In the genomic region with DNA sequence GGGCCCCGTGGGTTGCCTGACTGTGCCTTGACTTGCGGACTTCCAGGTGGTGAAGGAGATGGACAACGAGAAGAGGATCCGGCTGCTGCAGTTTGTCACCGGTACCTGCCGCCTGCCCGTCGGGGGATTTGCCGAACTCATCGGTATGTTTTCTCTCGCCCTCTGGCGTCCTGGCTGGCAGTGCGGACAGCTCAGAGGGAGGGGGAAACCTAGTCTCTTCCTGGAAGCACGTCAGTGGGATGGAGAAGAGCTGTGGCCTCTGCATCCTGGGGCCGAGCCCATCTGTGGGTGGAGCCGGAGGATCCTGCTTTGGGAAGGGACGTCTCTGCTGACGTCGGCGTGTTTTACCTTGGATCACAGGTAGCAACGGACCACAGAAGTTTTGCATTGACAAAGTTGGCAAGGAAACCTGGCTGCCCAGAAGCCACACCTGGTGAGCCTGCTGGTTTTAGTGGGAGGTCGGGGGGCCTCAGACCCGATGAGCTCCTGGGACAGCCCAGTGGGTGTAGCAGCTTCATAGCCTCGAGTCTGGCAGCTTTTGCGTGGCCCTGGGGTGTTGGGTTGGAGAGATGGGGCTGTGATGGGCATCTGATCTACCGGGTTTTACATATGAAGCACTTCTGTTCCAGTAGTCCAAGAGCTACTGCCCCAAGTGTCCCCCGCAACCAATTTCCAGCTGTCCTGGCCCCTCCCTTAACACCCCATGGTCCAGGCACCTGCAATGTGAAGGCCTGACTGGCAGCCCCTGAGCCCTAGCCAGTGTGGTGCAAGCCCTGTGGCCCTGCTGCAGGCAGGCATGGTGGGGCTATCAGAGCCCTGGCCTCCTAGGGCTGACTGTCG, we compare ENCODE assay signal across 2 cellular contexts.
TF ChIP-seq lines count a peak whose summit lies in the region.

No MANE protein-coding gene starts in this region.

TF ChIP-seq in A549, 52 proteins besides CTCF, POLR2A, EP300 and RAD21:
- peak; percentile 70 for TF ChIP-seq MAFK (IDR thresholded peaks at IDR 0.05; ENCODE audit: partially characterized antibody)
- no peak for TF ChIP-seq ZFP36 (IDR thresholded peaks at IDR 0.05; ENCODE audit: borderline replicate concordance, partially characterized antibody)
- no peak for TF ChIP-seq FOSB (CRISPR knock-in tag; IDR thresholded peaks at IDR 0.05)

TF ChIP-seq in H1, 55 proteins besides CTCF, POLR2A, EP300 and RAD21:
- TF ChIP-seq, protein P1, sequence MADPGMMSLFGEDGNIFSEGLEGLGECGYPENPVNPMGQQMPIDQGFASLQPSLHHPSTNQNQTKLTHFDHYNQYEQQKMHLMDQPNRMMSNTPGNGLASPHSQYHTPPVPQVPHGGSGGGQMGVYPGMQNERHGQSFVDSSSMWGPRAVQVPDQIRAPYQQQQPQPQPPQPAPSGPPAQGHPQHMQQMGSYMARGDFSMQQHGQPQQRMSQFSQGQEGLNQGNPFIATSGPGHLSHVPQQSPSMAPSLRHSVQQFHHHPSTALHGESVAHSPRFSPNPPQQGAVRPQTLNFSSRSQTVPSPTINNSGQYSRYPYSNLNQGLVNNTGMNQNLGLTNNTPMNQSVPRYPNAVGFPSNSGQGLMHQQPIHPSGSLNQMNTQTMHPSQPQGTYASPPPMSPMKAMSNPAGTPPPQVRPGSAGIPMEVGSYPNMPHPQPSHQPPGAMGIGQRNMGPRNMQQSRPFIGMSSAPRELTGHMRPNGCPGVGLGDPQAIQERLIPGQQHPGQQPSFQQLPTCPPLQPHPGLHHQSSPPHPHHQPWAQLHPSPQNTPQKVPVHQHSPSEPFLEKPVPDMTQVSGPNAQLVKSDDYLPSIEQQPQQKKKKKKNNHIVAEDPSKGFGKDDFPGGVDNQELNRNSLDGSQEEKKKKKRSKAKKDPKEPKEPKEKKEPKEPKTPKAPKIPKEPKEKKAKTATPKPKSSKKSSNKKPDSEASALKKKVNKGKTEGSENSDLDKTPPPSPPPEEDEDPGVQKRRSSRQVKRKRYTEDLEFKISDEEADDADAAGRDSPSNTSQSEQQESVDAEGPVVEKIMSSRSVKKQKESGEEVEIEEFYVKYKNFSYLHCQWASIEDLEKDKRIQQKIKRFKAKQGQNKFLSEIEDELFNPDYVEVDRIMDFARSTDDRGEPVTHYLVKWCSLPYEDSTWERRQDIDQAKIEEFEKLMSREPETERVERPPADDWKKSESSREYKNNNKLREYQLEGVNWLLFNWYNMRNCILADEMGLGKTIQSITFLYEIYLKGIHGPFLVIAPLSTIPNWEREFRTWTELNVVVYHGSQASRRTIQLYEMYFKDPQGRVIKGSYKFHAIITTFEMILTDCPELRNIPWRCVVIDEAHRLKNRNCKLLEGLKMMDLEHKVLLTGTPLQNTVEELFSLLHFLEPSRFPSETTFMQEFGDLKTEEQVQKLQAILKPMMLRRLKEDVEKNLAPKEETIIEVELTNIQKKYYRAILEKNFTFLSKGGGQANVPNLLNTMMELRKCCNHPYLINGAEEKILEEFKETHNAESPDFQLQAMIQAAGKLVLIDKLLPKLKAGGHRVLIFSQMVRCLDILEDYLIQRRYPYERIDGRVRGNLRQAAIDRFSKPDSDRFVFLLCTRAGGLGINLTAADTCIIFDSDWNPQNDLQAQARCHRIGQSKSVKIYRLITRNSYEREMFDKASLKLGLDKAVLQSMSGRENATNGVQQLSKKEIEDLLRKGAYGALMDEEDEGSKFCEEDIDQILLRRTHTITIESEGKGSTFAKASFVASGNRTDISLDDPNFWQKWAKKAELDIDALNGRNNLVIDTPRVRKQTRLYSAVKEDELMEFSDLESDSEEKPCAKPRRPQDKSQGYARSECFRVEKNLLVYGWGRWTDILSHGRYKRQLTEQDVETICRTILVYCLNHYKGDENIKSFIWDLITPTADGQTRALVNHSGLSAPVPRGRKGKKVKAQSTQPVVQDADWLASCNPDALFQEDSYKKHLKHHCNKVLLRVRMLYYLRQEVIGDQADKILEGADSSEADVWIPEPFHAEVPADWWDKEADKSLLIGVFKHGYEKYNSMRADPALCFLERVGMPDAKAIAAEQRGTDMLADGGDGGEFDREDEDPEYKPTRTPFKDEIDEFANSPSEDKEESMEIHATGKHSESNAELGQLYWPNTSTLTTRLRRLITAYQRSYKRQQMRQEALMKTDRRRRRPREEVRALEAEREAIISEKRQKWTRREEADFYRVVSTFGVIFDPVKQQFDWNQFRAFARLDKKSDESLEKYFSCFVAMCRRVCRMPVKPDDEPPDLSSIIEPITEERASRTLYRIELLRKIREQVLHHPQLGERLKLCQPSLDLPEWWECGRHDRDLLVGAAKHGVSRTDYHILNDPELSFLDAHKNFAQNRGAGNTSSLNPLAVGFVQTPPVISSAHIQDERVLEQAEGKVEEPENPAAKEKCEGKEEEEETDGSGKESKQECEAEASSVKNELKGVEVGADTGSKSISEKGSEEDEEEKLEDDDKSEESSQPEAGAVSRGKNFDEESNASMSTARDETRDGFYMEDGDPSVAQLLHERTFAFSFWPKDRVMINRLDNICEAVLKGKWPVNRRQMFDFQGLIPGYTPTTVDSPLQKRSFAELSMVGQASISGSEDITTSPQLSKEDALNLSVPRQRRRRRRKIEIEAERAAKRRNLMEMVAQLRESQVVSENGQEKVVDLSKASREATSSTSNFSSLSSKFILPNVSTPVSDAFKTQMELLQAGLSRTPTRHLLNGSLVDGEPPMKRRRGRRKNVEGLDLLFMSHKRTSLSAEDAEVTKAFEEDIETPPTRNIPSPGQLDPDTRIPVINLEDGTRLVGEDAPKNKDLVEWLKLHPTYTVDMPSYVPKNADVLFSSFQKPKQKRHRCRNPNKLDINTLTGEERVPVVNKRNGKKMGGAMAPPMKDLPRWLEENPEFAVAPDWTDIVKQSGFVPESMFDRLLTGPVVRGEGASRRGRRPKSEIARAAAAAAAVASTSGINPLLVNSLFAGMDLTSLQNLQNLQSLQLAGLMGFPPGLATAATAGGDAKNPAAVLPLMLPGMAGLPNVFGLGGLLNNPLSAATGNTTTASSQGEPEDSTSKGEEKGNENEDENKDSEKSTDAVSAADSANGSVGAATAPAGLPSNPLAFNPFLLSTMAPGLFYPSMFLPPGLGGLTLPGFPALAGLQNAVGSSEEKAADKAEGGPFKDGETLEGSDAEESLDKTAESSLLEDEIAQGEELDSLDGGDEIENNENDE (IDR thresholded peaks at IDR 0.05; ENCODE audit: insufficient replicate concordance, low read length): no peak
- TF ChIP-seq MAFK (IDR thresholded peaks at IDR 0.05; ENCODE audit: low read depth, low read length) (no peak), GTF2F1 (IDR thresholded peaks at IDR 0.05; ENCODE audit: borderline replicate concordance, low read depth, low read length) (no peak), HDAC2 (IDR thresholded peaks at IDR 0.05; ENCODE audit: borderline replicate concordance in 1 of 2, low read depth in 2 of 2, low read length in 2 of 2) (no peak), SRF (IDR thresholded peaks at IDR 0.05; ENCODE audit: low read depth, low read length) (no peak)
